In the genomic region with DNA sequence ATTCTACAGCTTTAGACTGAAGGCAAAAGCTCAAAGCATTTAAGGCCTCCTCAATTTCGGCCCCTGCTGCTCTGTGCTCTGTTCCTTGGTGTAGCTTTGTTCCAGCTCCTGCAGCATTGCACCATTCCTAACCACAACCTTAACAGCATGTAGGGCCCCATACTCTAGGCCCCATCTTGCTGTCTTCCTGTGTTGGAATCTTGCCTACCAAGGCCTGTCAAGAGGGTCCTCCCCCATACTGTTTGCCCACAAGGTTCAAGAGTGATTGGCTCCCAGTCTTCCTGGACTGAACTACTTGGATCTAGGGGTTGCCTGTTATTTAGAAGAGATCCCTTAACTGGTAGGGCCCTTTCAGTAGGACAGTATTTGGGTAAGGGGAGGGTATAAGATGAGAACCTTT, we compare ENCODE assay signal across 8 cellular contexts. TPM values are rescaled to one million over a fixed set of nuclear protein-coding genes. Genes with fewer than 3 reads are reported as not detected.
DNase-seq lines count a peak whose midpoint lies in the region; ATAC-seq and TF ChIP-seq lines count a peak whose summit lies in the region.

No MANE protein-coding gene starts in this region.

- WGBS in esophagus squamous epithelium, 2 donors: 71 to 77% methylated on average over 1 of the region's 1 CpG

- H3F3A ChIP-seq in GM23338 (replicated peaks; ENCODE audit: low read depth): peaks cover 68% of the 10 kb centered on the region

- H3K9me3 ChIP-seq in SJCRH30 (replicated peaks) (no peaks in the 10 kb centered on the region), esophagus squamous epithelium (no peaks in the 10 kb centered on the region)

- no peaks in the 10 kb centered on the region for H3K9me2 ChIP-seq in GM23338 (ENCODE audit: insufficient read depth)

- H3K27me3 ChIP-seq in ACC112 (ENCODE audit: insufficient read depth, low read length) (no peaks in the 10 kb centered on the region), GM23338 (ENCODE audit: insufficient read depth) (no peaks in the 10 kb centered on the region), SJCRH30 (no peaks in the 10 kb centered on the region), esophagus squamous epithelium (no peaks in the 10 kb centered on the region)

- TF ChIP-seq POLR2A in esophagus squamous epithelium (IDR thresholded peaks at IDR 0.05): no peak
- TF ChIP-seq POLR2A in GM18505 (IDR thresholded peaks at IDR 0.05; ENCODE audit: borderline replicate concordance, extremely low read depth, insufficient read depth, insufficient read length): no peak

- peaks cover 31% of the 10 kb centered on the region for H4K20me1 ChIP-seq in GM23338 (replicated peaks; ENCODE audit: insufficient read depth)

- DNase-seq in GM23338 (ENCODE audit: low spot score): peak; percentile 42
- peak in 1 of 2 experiments; percentile 63 for DNase-seq in SJCRH30
- no peak for DNase-seq in esophagus squamous epithelium (lab: John Stamatoyannopoulos, UW)
- no peak for DNase-seq in NCI-H2029 (lab: John Stamatoyannopoulos, UW)

- TF ChIP-seq CTCF in GM23338 (conservative IDR thresholded peaks at IDR 0.05; ENCODE audit: low read depth in 2 of 2) (no peak), esophagus squamous epithelium (IDR thresholded peaks at IDR 0.05) (no peak)

- H3K27me3 Mint-ChIP-seq in GM23338 (ENCODE audit: insufficient read depth, low read depth, poor library complexity): peaks cover 68% of the 10 kb centered on the region

- H3K27ac ChIP-seq in ACC112 (ENCODE audit: low read depth, low read length) (peak overlapping the region; percentile 11), GM23338 (ENCODE audit: low read depth) (peak overlapping the region; percentile 96), SJCRH30 (peak overlapping the region; percentile 2; the same call in 1 of the 2 replicates), esophagus squamous epithelium (peak overlapping the region; percentile 3 to 25 (median 18))

- peaks cover 72% of the 10 kb centered on the region for H3K36me3 Mint-ChIP-seq in GM23338 (ENCODE audit: low read depth)

- H3K9me3 Mint-ChIP-seq in GM23338: peaks cover 8% of the 10 kb centered on the region; the same call in 2 of the 3 replicates

- peak overlapping the region; percentile 84 for H3K27ac Mint-ChIP-seq in GM23338

- peak overlapping the region; percentile 92 for H3K4me3 ChIP-seq in ACC112 (ENCODE audit: low read depth, low read length)
- peak overlapping the region; percentile 100; the same call in 1 of the 2 replicates for H3K4me3 ChIP-seq in GM23338
- no peak overlapping the region for H3K4me3 ChIP-seq in SJCRH30
- peak overlapping the region in 1 of 4 donors; percentile 13 for H3K4me3 ChIP-seq in esophagus squamous epithelium

- H3K79me2 ChIP-seq in ACC112 (ENCODE audit: control insufficient read depth, insufficient read depth, low read length, unreplicated experiment) (peaks cover 49% of the 10 kb centered on the region), GM23338 (replicated peaks; ENCODE audit: insufficient read depth) (peaks cover 22% of the 10 kb centered on the region)

- intact Hi-C loops in esophagus squamous epithelium (cut with DNase I): no loop called here

- peak overlapping the region; percentile 100; the same call in 1 of the 2 replicates for H3K4me2 ChIP-seq in GM23338

- H3K4me1 ChIP-seq in ACC112 (ENCODE audit: control insufficient read depth, insufficient read depth, low read length, unreplicated experiment) (peaks cover 31% of the 10 kb centered on the region), GM23338 (ENCODE audit: insufficient read depth) (peaks cover 43% of the 10 kb centered on the region), SJCRH30 (peaks cover 37% of the 10 kb centered on the region), esophagus squamous epithelium (peaks cover 26 to 79% (median 53%) of the 10 kb centered on the region in 3 donors)

- H3K4me1 Mint-ChIP-seq in GM23338: peaks cover 52% of the 10 kb centered on the region

- H3K36me3 ChIP-seq in ACC112 (ENCODE audit: insufficient read depth, low read length) (peaks cover 48% of the 10 kb centered on the region), GM23338 (ENCODE audit: insufficient read depth) (peaks cover 33% of the 10 kb centered on the region), SJCRH30 (peaks cover 78% of the 10 kb centered on the region), esophagus squamous epithelium (peaks cover 21 to 65% (median 26%) of the 10 kb centered on the region in 3 donors)

- H3K4me3 Mint-ChIP-seq in GM23338: peak overlapping the region; percentile 99

- H2AFZ ChIP-seq in ACC112 (ENCODE audit: low read length, unreplicated experiment): no peak overlapping the region
- H2AFZ ChIP-seq in GM23338: no peak overlapping the region

- ATAC-seq in GM23338: no peak
- no peak for ATAC-seq in HG02938 (IDR thresholded peaks at IDR 0.05; ENCODE audit: unreplicated experiment)
- ATAC-seq in GM18505 (IDR thresholded peaks at IDR 0.05; ENCODE audit: unreplicated experiment): no peak
- no peak for ATAC-seq in HG02623 (IDR thresholded peaks at IDR 0.05; ENCODE audit: unreplicated experiment)

TF ChIP-seq in GM23338, 12 proteins besides CTCF, POLR2A, EP300 and RAD21 (continues in another document):
- no peak for TF ChIP-seq ZNF114 (CRISPR knock-in tag; IDR thresholded peaks at IDR 0.05)
- TF ChIP-seq NANOG (IDR thresholded peaks at IDR 0.05; ENCODE audit: borderline replicate concordance): no peak
- TF ChIP-seq ZNF331 (CRISPR knock-in tag; IDR thresholded peaks at IDR 0.05; ENCODE audit: low read depth): no peak
- TF ChIP-seq, protein P1, sequence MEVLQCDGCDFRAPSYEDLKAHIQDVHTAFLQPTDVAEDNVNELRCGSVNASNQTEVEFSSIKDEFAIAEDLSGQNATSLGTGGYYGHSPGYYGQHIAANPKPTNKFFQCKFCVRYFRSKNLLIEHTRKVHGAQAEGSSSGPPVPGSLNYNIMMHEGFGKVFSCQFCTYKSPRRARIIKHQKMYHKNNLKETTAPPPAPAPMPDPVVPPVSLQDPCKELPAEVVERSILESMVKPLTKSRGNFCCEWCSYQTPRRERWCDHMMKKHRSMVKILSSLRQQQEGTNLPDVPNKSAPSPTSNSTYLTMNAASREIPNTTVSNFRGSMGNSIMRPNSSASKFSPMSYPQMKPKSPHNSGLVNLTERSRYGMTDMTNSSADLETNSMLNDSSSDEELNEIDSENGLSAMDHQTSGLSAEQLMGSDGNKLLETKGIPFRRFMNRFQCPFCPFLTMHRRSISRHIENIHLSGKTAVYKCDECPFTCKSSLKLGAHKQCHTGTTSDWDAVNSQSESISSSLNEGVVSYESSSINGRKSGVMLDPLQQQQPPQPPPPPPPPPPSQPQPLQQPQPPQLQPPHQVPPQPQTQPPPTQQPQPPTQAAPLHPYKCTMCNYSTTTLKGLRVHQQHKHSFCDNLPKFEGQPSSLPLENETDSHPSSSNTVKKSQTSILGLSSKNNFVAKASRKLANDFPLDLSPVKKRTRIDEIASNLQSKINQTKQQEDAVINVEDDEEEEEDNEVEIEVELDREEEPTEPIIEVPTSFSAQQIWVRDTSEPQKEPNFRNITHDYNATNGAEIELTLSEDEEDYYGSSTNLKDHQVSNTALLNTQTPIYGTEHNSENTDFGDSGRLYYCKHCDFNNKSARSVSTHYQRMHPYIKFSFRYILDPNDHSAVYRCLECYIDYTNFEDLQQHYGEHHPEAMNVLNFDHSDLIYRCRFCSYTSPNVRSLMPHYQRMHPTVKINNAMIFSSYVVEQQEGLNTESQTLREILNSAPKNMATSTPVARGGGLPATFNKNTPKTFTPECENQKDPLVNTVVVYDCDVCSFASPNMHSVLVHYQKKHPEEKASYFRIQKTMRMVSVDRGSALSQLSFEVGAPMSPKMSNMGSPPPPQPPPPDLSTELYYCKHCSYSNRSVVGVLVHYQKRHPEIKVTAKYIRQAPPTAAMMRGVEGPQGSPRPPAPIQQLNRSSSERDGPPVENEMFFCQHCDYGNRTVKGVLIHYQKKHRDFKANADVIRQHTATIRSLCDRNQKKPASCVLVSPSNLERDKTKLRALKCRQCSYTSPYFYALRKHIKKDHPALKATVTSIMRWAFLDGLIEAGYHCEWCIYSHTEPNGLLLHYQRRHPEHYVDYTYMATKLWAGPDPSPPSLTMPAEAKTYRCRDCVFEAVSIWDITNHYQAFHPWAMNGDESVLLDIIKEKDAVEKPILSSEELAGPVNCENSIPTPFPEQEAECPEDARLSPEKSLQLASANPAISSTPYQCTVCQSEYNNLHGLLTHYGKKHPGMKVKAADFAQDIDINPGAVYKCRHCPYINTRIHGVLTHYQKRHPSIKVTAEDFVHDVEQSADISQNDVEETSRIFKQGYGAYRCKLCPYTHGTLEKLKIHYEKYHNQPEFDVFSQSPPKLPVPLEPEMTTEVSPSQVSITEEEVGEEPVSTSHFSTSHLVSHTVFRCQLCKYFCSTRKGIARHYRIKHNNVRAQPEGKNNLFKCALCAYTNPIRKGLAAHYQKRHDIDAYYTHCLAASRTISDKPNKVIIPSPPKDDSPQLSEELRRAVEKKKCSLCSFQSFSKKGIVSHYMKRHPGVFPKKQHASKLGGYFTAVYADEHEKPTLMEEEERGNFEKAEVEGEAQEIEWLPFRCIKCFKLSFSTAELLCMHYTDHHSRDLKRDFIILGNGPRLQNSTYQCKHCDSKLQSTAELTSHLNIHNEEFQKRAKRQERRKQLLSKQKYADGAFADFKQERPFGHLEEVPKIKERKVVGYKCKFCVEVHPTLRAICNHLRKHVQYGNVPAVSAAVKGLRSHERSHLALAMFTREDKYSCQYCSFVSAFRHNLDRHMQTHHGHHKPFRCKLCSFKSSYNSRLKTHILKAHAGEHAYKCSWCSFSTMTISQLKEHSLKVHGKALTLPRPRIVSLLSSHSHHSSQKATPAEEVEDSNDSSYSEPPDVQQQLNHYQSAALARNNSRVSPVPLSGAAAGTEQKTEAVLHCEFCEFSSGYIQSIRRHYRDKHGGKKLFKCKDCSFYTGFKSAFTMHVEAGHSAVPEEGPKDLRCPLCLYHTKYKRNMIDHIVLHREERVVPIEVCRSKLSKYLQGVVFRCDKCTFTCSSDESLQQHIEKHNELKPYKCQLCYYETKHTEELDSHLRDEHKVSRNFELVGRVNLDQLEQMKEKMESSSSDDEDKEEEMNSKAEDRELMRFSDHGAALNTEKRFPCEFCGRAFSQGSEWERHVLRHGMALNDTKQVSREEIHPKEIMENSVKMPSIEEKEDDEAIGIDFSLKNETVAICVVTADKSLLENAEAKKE (CRISPR knock-in tag; IDR thresholded peaks at IDR 0.05): no peak
- peak; percentile 23; the same call in 1 of the 2 replicates for TF ChIP-seq POLR2AphosphoS5 (IDR thresholded peaks at IDR 0.05; ENCODE audit: low read depth)
- TF ChIP-seq STAT1 (IDR thresholded peaks at IDR 0.05; ENCODE audit: unreplicated experiment): no peak
- TF ChIP-seq EZH2 (IDR thresholded peaks at IDR 0.05; ENCODE audit: low read depth, unreplicated experiment): no peak

RNA-seq across cellular contexts. Expression of gene TRPV2, which starts 26.8 kb away (rescaled TPM):
- total RNA-seq in GM23338 (2014; rRNA removed; shearing (Covaris generic)): 1.6 and 3.2 TPM in 2 replicates
- polyA plus RNA-seq in GM23338 (2016; fragmentation: Nextera tagmentation; extraction: Ambion mirVana): 1.7 and 3.7 TPM in 2 replicates
- total RNA-seq in SJCRH30 (2014; rRNA removed; shearing (Covaris generic)): 0.42 and 0.63 TPM in 2 replicates
- total RNA-seq in esophagus squamous epithelium: 1 to 10 TPM; 1.7 to 8.4 (median 2.5) TPM

RNA-seq across cellular contexts. Expression of gene LRRC75A, which starts 49.9 kb away (rescaled TPM):
- total RNA-seq in GM23338 (2014; rRNA removed; shearing (Covaris generic)): 22.3 and 26.2 TPM in 2 replicates
- polyA plus RNA-seq in GM23338 (2016; fragmentation: Nextera tagmentation; extraction: Ambion mirVana): 5.2 and 5.3 TPM in 2 replicates
- total RNA-seq in SJCRH30 (2014; rRNA removed; shearing (Covaris generic)): 3.7 and 4.8 TPM in 2 replicates
- under 1 TPM in 2 of 4 donors, not detected in 2; 0.11 to 0.38 TPM for total RNA-seq in esophagus squamous epithelium

Comparison
In these comparisons a context has a peak if more than half of its experiments do, and no peak if none do; other contexts are left out.
1. H3K27ac ChIP-seq: peak in every context shown above with its lines; median percentile 96 in GM23338; 18 in esophagus squamous epithelium; 11 in ACC112; 2 in SJCRH30.